14 cellular contexts compared by ENCODE assay signal in genomic region chr3:11588338-11588737, GRCh38. TPM values are rescaled to one million over a fixed set of nuclear protein-coding genes. Genes with fewer than 3 reads are reported as not detected.
DNase-seq lines count a peak whose midpoint lies in the region; ATAC-seq and TF ChIP-seq lines count a peak whose summit lies in the region.
"Had no signal": no experiment of that assay in that cellular context is flagged by ENCODE, and none has a peak within 500 bp of the region (broad histone marks: within the 10 kb centered on the region; RNA-seq: fewer than 3 reads in every experiment).

No MANE protein-coding gene starts in this region.

- WGBS in sigmoid colon, 2 donors, result 84 to 91% methylated on average over 5 of the region's 5 CpGs

- H3K9ac ChIP-seq in iPS-15b (ENCODE audit: low read depth, low read length), result peak overlapping the region; percentile 9

- H3K9me3 ChIP-seq in CD4-positive, alpha-beta T cell (ENCODE audit: control insufficient read depth, low read length), result no peaks in the 10 kb centered on the region
- H3K9me3 ChIP-seq in iPS-15b (ENCODE audit: control insufficient read depth, insufficient read depth, low read length) (no peaks in the 10 kb centered on the region), sigmoid colon (no peaks in the 10 kb centered on the region)

- peaks cover 89% of the 10 kb centered on the region for H3K4me1 Mint-ChIP-seq in CD4-positive, alpha-beta T cell (ENCODE audit: low read depth)
- peaks cover 24% of the 10 kb centered on the region for H3K4me1 Mint-ChIP-seq in activated CD8-positive, alpha-beta T cell treated with anti-CD3 and anti-CD28 coated beads, Interleukin-2, amount 10 ng/mL, durations not matched to agents 7 days and 5 days (ENCODE audit: low read depth)
- H3K4me1 Mint-ChIP-seq in stimulated activated memory B cell treated with anti-CD40 and anti-IgM and Interleukin-4, amounts not matched to agents 10 μg/mL and 1 μg/mL and 100 μg/mL, for 72 hours, result peaks cover 43% of the 10 kb centered on the region

- TF ChIP-seq CTCF in CD4-positive, alpha-beta T cell (IDR thresholded peaks at IDR 0.05), result no peak
- no peak for TF ChIP-seq CTCF in sigmoid colon (IDR thresholded peaks at IDR 0.05)

- peaks cover 57% of the 10 kb centered on the region for H3K36me3 Mint-ChIP-seq in CD4-positive, alpha-beta T cell (ENCODE audit: low read depth)
- H3K36me3 Mint-ChIP-seq in activated CD8-positive, alpha-beta T cell treated with anti-CD3 and anti-CD28 coated beads, Interleukin-2, amount 10 ng/mL, durations not matched to agents 7 days and 5 days (ENCODE audit: low read depth), result peaks cover 10% of the 10 kb centered on the region
- peaks cover 20% of the 10 kb centered on the region for H3K36me3 Mint-ChIP-seq in stimulated activated memory B cell treated with anti-CD40 and anti-IgM and Interleukin-4, amounts not matched to agents 10 μg/mL and 1 μg/mL and 100 μg/mL, for 72 hours

- H3K27me3 ChIP-seq in CD4-positive, alpha-beta T cell (ENCODE audit: control insufficient read depth, insufficient read depth, low read length), result no peaks in the 10 kb centered on the region
- no peaks in the 10 kb centered on the region for H3K27me3 ChIP-seq in iPS-15b (ENCODE audit: control insufficient read depth, insufficient read depth, low read length)
- H3K27me3 ChIP-seq in sigmoid colon, result no peaks in the 10 kb centered on the region

- peak overlapping the region; percentile 54 for H3K27ac Mint-ChIP-seq in CD4-positive, alpha-beta T cell
- peak overlapping the region; percentile 27 for H3K27ac Mint-ChIP-seq in activated CD8-positive, alpha-beta T cell treated with anti-CD3 and anti-CD28 coated beads, Interleukin-2, amount 10 ng/mL, durations not matched to agents 7 days and 5 days
- no peak overlapping the region for H3K27ac Mint-ChIP-seq in stimulated activated memory B cell treated with anti-CD40 and anti-IgM and Interleukin-4, amounts not matched to agents 10 μg/mL and 1 μg/mL and 100 μg/mL, for 72 hours

- intact Hi-C loops in CD4-positive, alpha-beta T cell (cut with DNase I, micrococcal nuclease), result loop anchor here in 1 of 2 experiments (5.0 kb wide), 1 partner anchor 59 kb away; no protein-coding TSS in a partner anchor
- intact Hi-C loops in sigmoid colon (cut with DNase I), result no loop called here

- no peaks in the 10 kb centered on the region for H3K27me3 Mint-ChIP-seq in CD4-positive, alpha-beta T cell
- no peaks in the 10 kb centered on the region for H3K27me3 Mint-ChIP-seq in activated CD8-positive, alpha-beta T cell treated with anti-CD3 and anti-CD28 coated beads, Interleukin-2, amount 10 ng/mL, durations not matched to agents 7 days and 5 days (ENCODE audit: low read depth)
- no peaks in the 10 kb centered on the region for H3K27me3 Mint-ChIP-seq in stimulated activated memory B cell treated with anti-CD40 and anti-IgM and Interleukin-4, amounts not matched to agents 10 μg/mL and 1 μg/mL and 100 μg/mL, for 72 hours

- no peak overlapping the region for H3K27ac ChIP-seq in CD4-positive, alpha-beta T cell (ENCODE audit: low read depth, low read length)
- H3K27ac ChIP-seq in sigmoid colon, result peak overlapping the region in 3 of 4 donors; percentile 74 to 84 (median 82)

- H3K36me3 ChIP-seq in iPS-15b (ENCODE audit: control insufficient read depth, insufficient read depth, low read length) (no peaks in the 10 kb centered on the region), sigmoid colon (no peaks in the 10 kb centered on the region)

- no peak overlapping the region for H3K4me3 Mint-ChIP-seq in CD4-positive, alpha-beta T cell
- no peak overlapping the region for H3K4me3 Mint-ChIP-seq in activated CD8-positive, alpha-beta T cell treated with anti-CD3 and anti-CD28 coated beads, Interleukin-2, amount 10 ng/mL, durations not matched to agents 7 days and 5 days
- no peak overlapping the region for H3K4me3 Mint-ChIP-seq in stimulated activated memory B cell treated with anti-CD40 and anti-IgM and Interleukin-4, amounts not matched to agents 10 μg/mL and 1 μg/mL and 100 μg/mL, for 72 hours

- no peak for ATAC-seq in CD4-positive, alpha-beta T cell (ENCODE audit: poor library complexity)
- no peak for ATAC-seq in activated CD8-positive, alpha-beta T cell treated with anti-CD3 and anti-CD28 coated beads, Interleukin-2, amount 10 ng/mL, durations not matched to agents 7 days and 5 days
- no peak for ATAC-seq in GM18498 (IDR thresholded peaks at IDR 0.05; ENCODE audit: unreplicated experiment)
- ATAC-seq in stimulated activated memory B cell treated with anti-CD40 and anti-IgM and Interleukin-4, amounts not matched to agents 10 μg/mL and 1 μg/mL and 100 μg/mL, for 72 hours, result no peak

- CTCF ChIA-PET in CD4-positive, alpha-beta T cell (lab: Charles Lee), result no interaction called here
- CTCF ChIA-PET in activated CD8-positive, alpha-beta T cell treated with anti-CD3 and anti-CD28 coated beads, Interleukin-2, amount 10 ng/mL, durations not matched to agents 7 days and 5 days (lab: Charles Lee), result no interaction called here

- H3K4me1 ChIP-seq in iPS-15b (ENCODE audit: control insufficient read depth, insufficient read depth, low read length) (peaks cover 28% of the 10 kb centered on the region), sigmoid colon (peaks cover 0 to 83% (median 79%) of the 10 kb centered on the region in 4 donors)

- POLR2A ChIA-PET in CD4-positive, alpha-beta T cell (lab: Charles Lee), result no interaction called here
- POLR2A ChIA-PET in activated CD8-positive, alpha-beta T cell treated with anti-CD3 and anti-CD28 coated beads, Interleukin-2, amount 10 ng/mL, durations not matched to agents 7 days and 5 days (lab: Charles Lee), result no interaction called here

- TF ChIP-seq POLR2A in sigmoid colon (IDR thresholded peaks at IDR 0.05), result no peak

- H3K4me3 ChIP-seq in iPS-15b (ENCODE audit: low read depth, low read length), result no peak overlapping the region
- peak overlapping the region in 1 of 4 donors; percentile 16 for H3K4me3 ChIP-seq in sigmoid colon

- no peaks in the 10 kb centered on the region for H3K9me3 Mint-ChIP-seq in CD4-positive, alpha-beta T cell
- H3K9me3 Mint-ChIP-seq in activated CD8-positive, alpha-beta T cell treated with anti-CD3 and anti-CD28 coated beads, Interleukin-2, amount 10 ng/mL, durations not matched to agents 7 days and 5 days (ENCODE audit: insufficient read depth), result no peaks in the 10 kb centered on the region
- H3K9me3 Mint-ChIP-seq in stimulated activated memory B cell treated with anti-CD40 and anti-IgM and Interleukin-4, amounts not matched to agents 10 μg/mL and 1 μg/mL and 100 μg/mL, for 72 hours, result no peaks in the 10 kb centered on the region

- no peak for TF ChIP-seq EP300 in sigmoid colon (IDR thresholded peaks at IDR 0.05)

- no peak for DNase-seq in CD4-positive, alpha-beta T cell
- no peak for DNase-seq in activated CD8-positive, alpha-beta T cell treated with anti-CD3 and anti-CD28 coated beads, Interleukin-2, amount 10 ng/mL, durations not matched to agents 7 days and 5 days
- DNase-seq in sigmoid colon (no peak), NCI-H748 treated with DMSO at 0.1 percent for 48 hours (lab: John Stamatoyannopoulos, UW) (no peak)
- DNase-seq in activated CD4-positive, alpha-beta T cell treated with anti-CD3 and anti-CD28 coated beads for 4 hours, result no peak
- DNase-seq: AML-193, DMS79 treated with DMSO at 0.1 percent for 48 hours, Kasumi-1, NCI-H1930, NCI-H82, nucleus accumbens had no signal

RNA-seq across cellular contexts. Expression of gene VGLL4, which starts 55.4 kb away (rescaled TPM):
- total RNA-seq in CD4-positive, alpha-beta T cell, result 10 to 100 TPM; 10.5 to 11.3 TPM
- 10 to 100 TPM; 37.1 TPM for total RNA-seq in activated CD8-positive, alpha-beta T cell treated with anti-CD3 and anti-CD28 coated beads, Interleukin-2, amount 10 ng/mL, durations not matched to agents 7 days and 5 days
- total RNA-seq in sigmoid colon, result 10 to 100 TPM; 26.4 to 56.5 (median 50.5) TPM
- 10 to 100 TPM; 27.0 to 41.5 (median 29.4) TPM for polyA plus RNA-seq in sigmoid colon
